In the genomic region with DNA sequence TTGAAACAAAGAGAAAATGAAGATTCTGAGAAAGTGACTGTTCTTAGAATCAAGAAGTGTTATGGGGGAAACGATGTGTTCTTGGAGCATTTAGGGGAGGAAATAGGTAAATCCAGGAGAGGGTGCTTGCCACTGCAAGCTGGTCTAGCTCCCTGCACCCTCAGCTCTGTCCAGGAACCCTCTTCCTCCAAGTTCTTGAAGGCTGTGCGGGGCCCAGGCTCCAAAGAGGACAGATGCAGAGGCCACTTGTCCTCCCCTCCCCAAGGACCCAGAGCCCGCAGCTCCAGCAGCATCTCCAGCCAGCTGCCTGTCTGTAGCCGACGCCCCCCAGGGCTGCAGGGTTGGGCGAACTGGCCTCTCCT, we compare ENCODE assay signal across 13 cellular contexts.
DNase-seq lines count a peak whose midpoint lies in the region; ATAC-seq and TF ChIP-seq lines count a peak whose summit lies in the region.
"Had no signal": no experiment of that assay in that cellular context is flagged by ENCODE, and none has a peak within 500 bp of the region (broad histone marks: within the 10 kb centered on the region; RNA-seq: fewer than 3 reads in every experiment).

No MANE protein-coding gene starts in this region.

- H3K36me3 Mint-ChIP-seq in naive thymus-derived CD4-positive, alpha-beta T cell = no peaks in the 10 kb centered on the region
- no peaks in the 10 kb centered on the region for H3K36me3 Mint-ChIP-seq in activated CD4-positive, alpha-beta memory T cell treated with anti-CD3 and anti-CD28 coated beads for 36 hours
- H3K36me3 Mint-ChIP-seq: CD4-positive, CD25-positive, alpha-beta regulatory T cell had no signal

- intact Hi-C loops in naive thymus-derived CD4-positive, alpha-beta T cell (cut with micrococcal nuclease) = loop anchor here (1.0 to 5.0 kb wide), 8 partner anchors 117 to 1935 kb away; no protein-coding TSS in a partner anchor
- intact Hi-C loops in activated CD4-positive, alpha-beta memory T cell treated with anti-CD3 and anti-CD28 coated beads for 36 hours (cut with micrococcal nuclease) = loop anchor here (2.0 to 10.0 kb wide), 5 partner anchors 89 to 1939 kb away; no protein-coding TSS in a partner anchor

- H3K27ac ChIP-seq in RWPE2 (ENCODE audit: poor library complexity, severe bottlenecking) (no peak overlapping the region), gastroesophageal sphincter (no peak overlapping the region)
- H3K27ac ChIP-seq in naive thymus-derived CD4-positive, alpha-beta T cell (ENCODE audit: low read depth, low read length) = no peak overlapping the region
- H3K27ac ChIP-seq: colonic mucosa, ovary had no signal

- H3K4me3 Mint-ChIP-seq in naive thymus-derived CD4-positive, alpha-beta T cell = no peak overlapping the region
- no peak overlapping the region for H3K4me3 Mint-ChIP-seq in activated CD4-positive, alpha-beta memory T cell treated with anti-CD3 and anti-CD28 coated beads for 36 hours
- H3K4me3 Mint-ChIP-seq: activated naive CD4-positive, alpha-beta T cell treated with anti-CD3 and anti-CD28 coated beads for 36 hours; CD4-positive, CD25-positive, alpha-beta regulatory T cell; stimulated activated naive CD8-positive, alpha-beta T cell treated with anti-CD3 and anti-CD28 coated beads, Interleukin-15, Interleukin-2, amounts not matched to agents 100 ng/mL and 50 ng/mL, for 24 hours had no signal

- TF ChIP-seq EP300 in gastroesophageal sphincter (IDR thresholded peaks at IDR 0.05) = no peak

- H3K9me3 ChIP-seq in RWPE2 (ENCODE audit: severe bottlenecking) (no peaks in the 10 kb centered on the region), gastroesophageal sphincter (no peaks in the 10 kb centered on the region)
- no peaks in the 10 kb centered on the region for H3K9me3 ChIP-seq in naive thymus-derived CD4-positive, alpha-beta T cell (ENCODE audit: control insufficient read depth in 2 of 3, low read length in 3 of 3)
- H3K9me3 ChIP-seq: colonic mucosa, ovary had no signal

- no peak overlapping the region for H3K4me3 ChIP-seq in RWPE2 (ENCODE audit: severe bottlenecking)
- no peak overlapping the region for H3K4me3 ChIP-seq in naive thymus-derived CD4-positive, alpha-beta T cell (ENCODE audit: low read length)
- peak overlapping the region in 1 of 2 donors; percentile 1 for H3K4me3 ChIP-seq in gastroesophageal sphincter
- H3K4me3 ChIP-seq: colonic mucosa, ovary had no signal

- peak overlapping the region in 1 of 9 donors; percentile 18 for H3K27ac Mint-ChIP-seq in naive thymus-derived CD4-positive, alpha-beta T cell
- no peak overlapping the region for H3K27ac Mint-ChIP-seq in activated CD4-positive, alpha-beta memory T cell treated with anti-CD3 and anti-CD28 coated beads for 36 hours
- H3K27ac Mint-ChIP-seq: activated naive CD4-positive, alpha-beta T cell treated with anti-CD3 and anti-CD28 coated beads for 36 hours; stimulated activated naive CD8-positive, alpha-beta T cell treated with anti-CD3 and anti-CD28 coated beads, Interleukin-15, Interleukin-2, amounts not matched to agents 100 ng/mL and 50 ng/mL, for 24 hours had no signal

- CTCF ChIA-PET in naive thymus-derived CD4-positive, alpha-beta T cell (lab: Charles Lee) = interaction anchor here (0.6 to 2.1 kb wide), 18 partner anchors 9 to 1935 kb away, joined by 3 to 25 read pairs (median 4); no protein-coding TSS in a partner anchor
- CTCF ChIA-PET in activated CD4-positive, alpha-beta memory T cell treated with anti-CD3 and anti-CD28 coated beads for 36 hours (lab: Charles Lee) = interaction anchor here (0.7 to 4.1 kb wide), 58 partner anchors 10 to 1937 kb away, joined by 3 to 60 read pairs (median 4); a partner anchor contains a TSS

- H3K9me3 Mint-ChIP-seq in naive thymus-derived CD4-positive, alpha-beta T cell = no peaks in the 10 kb centered on the region
- H3K9me3 Mint-ChIP-seq in activated CD4-positive, alpha-beta memory T cell treated with anti-CD3 and anti-CD28 coated beads for 36 hours = no peaks in the 10 kb centered on the region
- H3K9me3 Mint-ChIP-seq: activated naive CD4-positive, alpha-beta T cell treated with anti-CD3 and anti-CD28 coated beads for 36 hours; CD4-positive, CD25-positive, alpha-beta regulatory T cell; stimulated activated naive CD8-positive, alpha-beta T cell treated with anti-CD3 and anti-CD28 coated beads, Interleukin-15, Interleukin-2, amounts not matched to agents 100 ng/mL and 50 ng/mL, for 24 hours had no signal

- ATAC-seq in GM18498 (IDR thresholded peaks at IDR 0.05; ENCODE audit: unreplicated experiment) = peak; percentile 18
- ATAC-seq in GM21576 (IDR thresholded peaks at IDR 0.05; ENCODE audit: unreplicated experiment) = peak; percentile 16
- peak; percentile 30 for ATAC-seq in RWPE2 (ENCODE audit: low read depth)
- ATAC-seq in naive thymus-derived CD4-positive, alpha-beta T cell = peak; percentile 16
- ATAC-seq in gastroesophageal sphincter = no peak

- TF ChIP-seq CTCF in RWPE2 (IDR thresholded peaks at IDR 0.05; ENCODE audit: poor library complexity, severe bottlenecking) = no peak
- TF ChIP-seq CTCF in gastroesophageal sphincter (IDR thresholded peaks at IDR 0.05) = no peak

- peaks cover 0 to 8% (median 0%) of the 10 kb centered on the region in 5 donors for H3K27me3 Mint-ChIP-seq in naive thymus-derived CD4-positive, alpha-beta T cell
- peaks cover 5% of the 10 kb centered on the region for H3K27me3 Mint-ChIP-seq in activated CD4-positive, alpha-beta memory T cell treated with anti-CD3 and anti-CD28 coated beads for 36 hours

- H3K4me1 ChIP-seq in RWPE2 (ENCODE audit: insufficient read depth, poor library complexity, severe bottlenecking) (peaks cover 15% of the 10 kb centered on the region), gastroesophageal sphincter (peaks cover 0 to 10% (median 3%) of the 10 kb centered on the region in 3 donors)
- peaks cover 0 to 9% of the 10 kb centered on the region in 2 donors for H3K4me1 ChIP-seq in naive thymus-derived CD4-positive, alpha-beta T cell (ENCODE audit: control insufficient read depth in 2 of 2, insufficient read depth in 2 of 2, low read length in 2 of 2)
- H3K4me1 ChIP-seq: colonic mucosa had no signal

- H3K27me3 ChIP-seq in RWPE2 (ENCODE audit: insufficient read depth, poor library complexity, severe bottlenecking) = no peaks in the 10 kb centered on the region
- H3K27me3 ChIP-seq in naive thymus-derived CD4-positive, alpha-beta T cell (ENCODE audit: control insufficient read depth in 2 of 2, insufficient read depth in 2 of 2, low read length in 2 of 2) = no peaks in the 10 kb centered on the region
- H3K27me3 ChIP-seq in gastroesophageal sphincter = peaks cover 10% of the 10 kb centered on the region
- H3K27me3 ChIP-seq: colonic mucosa, ovary had no signal

- DNase-seq in RWPE2 (ENCODE audit: low spot score) = no peak
- no peak for DNase-seq in naive thymus-derived CD4-positive, alpha-beta T cell
- DNase-seq in SIG-M5 (lab: John Stamatoyannopoulos, UW) = no peak
- DNase-seq in HuH-7 (ENCODE audit: low spot score) = no peak
- no peak for DNase-seq in activated CD4-positive, alpha-beta memory T cell treated with anti-CD3 and anti-CD28 coated beads for 36 hours

- 20 to 83% methylated on average over 1 of the region's 6 CpGs for WGBS in gastroesophageal sphincter (ENCODE audit: low coverage in 1 of 2), 2 donors

- POLR2A ChIA-PET in naive thymus-derived CD4-positive, alpha-beta T cell (lab: Charles Lee) = no interaction called here
- POLR2A ChIA-PET in activated CD4-positive, alpha-beta memory T cell treated with anti-CD3 and anti-CD28 coated beads for 36 hours (lab: Charles Lee) = interaction anchor here (0.6 to 1.3 kb wide), 2 partner anchors 180 to 454 kb away, joined by 3 read pairs; no protein-coding TSS in a partner anchor

- peaks cover 0 to 4% (median 0%) of the 10 kb centered on the region in 7 donors for H3K4me1 Mint-ChIP-seq in naive thymus-derived CD4-positive, alpha-beta T cell
- H3K4me1 Mint-ChIP-seq in activated CD4-positive, alpha-beta memory T cell treated with anti-CD3 and anti-CD28 coated beads for 36 hours (ENCODE audit: low read depth) = no peaks in the 10 kb centered on the region

- no peak for TF ChIP-seq POLR2A in gastroesophageal sphincter (IDR thresholded peaks at IDR 0.05)

- H3K36me3 ChIP-seq in RWPE2 (ENCODE audit: low read depth) (no peaks in the 10 kb centered on the region), gastroesophageal sphincter (no peaks in the 10 kb centered on the region)
- no peaks in the 10 kb centered on the region for H3K36me3 ChIP-seq in naive thymus-derived CD4-positive, alpha-beta T cell (ENCODE audit: control insufficient read depth in 2 of 3, insufficient read depth in 3 of 3, low read length in 3 of 3)
- H3K36me3 ChIP-seq: colonic mucosa, ovary had no signal
